Comparison of ENCODE assay signal across 20 cellular contexts in the genomic region with DNA sequence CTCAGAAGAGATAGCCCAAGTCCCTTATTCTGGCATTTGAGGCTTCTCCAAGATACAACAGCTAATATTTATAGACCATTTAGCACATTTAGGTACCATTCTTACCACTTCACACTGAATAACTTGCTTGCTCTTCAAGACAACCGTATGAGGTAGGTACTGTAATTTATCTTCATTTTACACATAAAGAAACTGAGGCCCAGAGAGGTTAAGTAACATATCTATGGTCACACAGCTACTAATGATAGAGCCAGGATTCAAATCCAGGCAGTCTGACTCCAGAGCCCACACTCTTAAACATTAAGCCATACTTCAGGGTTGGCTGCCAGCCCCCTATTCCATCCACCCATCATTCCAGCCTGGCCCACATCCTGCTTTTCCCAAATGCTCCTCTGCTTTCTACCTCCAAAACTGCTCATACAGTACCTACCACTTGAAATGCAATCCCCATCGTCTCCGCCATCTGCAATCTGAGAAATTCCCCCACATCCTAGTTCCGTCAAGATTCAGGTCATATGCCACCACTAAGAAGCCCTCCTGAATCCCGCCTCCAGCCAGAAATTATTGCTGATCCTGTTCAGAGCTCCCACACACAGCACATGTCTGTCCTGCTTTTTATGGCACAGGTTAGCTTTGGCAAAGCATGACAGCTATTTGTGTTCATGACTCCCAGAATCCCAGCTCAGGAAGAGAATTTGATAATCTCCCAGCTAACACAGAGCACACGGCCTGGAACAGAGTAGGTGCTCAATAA.
"Had no signal": no experiment of that assay in that cellular context is flagged by ENCODE, and none has a peak within 500 bp of the region (broad histone marks: within the 10 kb centered on the region; RNA-seq: fewer than 3 reads in every experiment).

No MANE protein-coding gene starts in this region.

- H3K36me3 Mint-ChIP-seq: naive thymus-derived CD8-positive, alpha-beta T cell; stimulated activated effector memory CD8-positive, alpha-beta T cell treated with anti-CD3 and anti-CD28 coated beads, Interleukin-12 subunit alpha, Interleukin-12 subunit beta, amount 100 ng/mL, for 72 hours had no signal

- ATAC-seq: effector memory CD8-positive, alpha-beta T cell; left lobe of liver; naive thymus-derived CD8-positive, alpha-beta T cell; stimulated activated effector memory CD8-positive, alpha-beta T cell treated with anti-CD3 and anti-CD28 coated beads, Interleukin-12 subunit alpha, Interleukin-12 subunit beta, amount 100 ng/mL, for 72 hours had no signal

- H3K4me1 ChIP-seq: prostate gland, sigmoid colon, thyroid gland had no signal

- H3K4me3 Mint-ChIP-seq: effector memory CD8-positive, alpha-beta T cell; naive thymus-derived CD8-positive, alpha-beta T cell; nephron progenitor cell; stimulated activated effector memory CD8-positive, alpha-beta T cell treated with anti-CD3 and anti-CD28 coated beads, Interleukin-12 subunit alpha, Interleukin-12 subunit beta, amount 100 ng/mL, for 72 hours; type B pancreatic cell had no signal

- H3K27me3 Mint-ChIP-seq: effector memory CD8-positive, alpha-beta T cell; type B pancreatic cell had no signal

- H3K27ac Mint-ChIP-seq: effector memory CD8-positive, alpha-beta T cell; nephron progenitor cell; stimulated activated effector memory CD8-positive, alpha-beta T cell treated with anti-CD3 and anti-CD28 coated beads, Interleukin-12 subunit alpha, Interleukin-12 subunit beta, amount 100 ng/mL, for 72 hours; type B pancreatic cell had no signal

- H3K9me3 Mint-ChIP-seq: effector memory CD8-positive, alpha-beta T cell; naive thymus-derived CD8-positive, alpha-beta T cell; stimulated activated effector memory CD8-positive, alpha-beta T cell treated with anti-CD3 and anti-CD28 coated beads, Interleukin-12 subunit alpha, Interleukin-12 subunit beta, amount 100 ng/mL, for 72 hours; type B pancreatic cell had no signal

- DNase-seq: cortex of kidney; effector memory CD8-positive, alpha-beta T cell; kidney; mesendoderm; midbrain; naive thymus-derived CD8-positive, alpha-beta T cell; nephron progenitor cell; right cardiac atrium; stimulated activated CD4-positive, alpha-beta T cell treated with anti-CD3 and anti-CD28 coated beads, Interleukin-2, amount 100 ng/mL, for 24 hours; stimulated activated CD4-positive, alpha-beta T cell treated with anti-CD3 and anti-CD28 coated beads, Interleukin-4, amount 100 ng/mL, for 24 hours; stimulated activated naive CD4-positive, alpha-beta T cell treated with Interleukin-2 at 50 U/mL for 16 hours; stomach; thyroid gland had no signal

- H3K4me3 ChIP-seq: prostate gland, sigmoid colon, stomach, thyroid gland had no signal

- H3K27ac ChIP-seq: prostate gland, sigmoid colon, stomach, thyroid gland had no signal

- H3K36me3 ChIP-seq: prostate gland, thyroid gland had no signal

- FAIRE-seq: endometrium, frontal cortex, kidney had no signal

- H3K27me3 ChIP-seq: sigmoid colon, thyroid gland had no signal

- H3K9me3 ChIP-seq: prostate gland, sigmoid colon, stomach, thyroid gland had no signal
